Comparison of ENCODE assay signal across 8 cellular contexts in the genomic region with DNA sequence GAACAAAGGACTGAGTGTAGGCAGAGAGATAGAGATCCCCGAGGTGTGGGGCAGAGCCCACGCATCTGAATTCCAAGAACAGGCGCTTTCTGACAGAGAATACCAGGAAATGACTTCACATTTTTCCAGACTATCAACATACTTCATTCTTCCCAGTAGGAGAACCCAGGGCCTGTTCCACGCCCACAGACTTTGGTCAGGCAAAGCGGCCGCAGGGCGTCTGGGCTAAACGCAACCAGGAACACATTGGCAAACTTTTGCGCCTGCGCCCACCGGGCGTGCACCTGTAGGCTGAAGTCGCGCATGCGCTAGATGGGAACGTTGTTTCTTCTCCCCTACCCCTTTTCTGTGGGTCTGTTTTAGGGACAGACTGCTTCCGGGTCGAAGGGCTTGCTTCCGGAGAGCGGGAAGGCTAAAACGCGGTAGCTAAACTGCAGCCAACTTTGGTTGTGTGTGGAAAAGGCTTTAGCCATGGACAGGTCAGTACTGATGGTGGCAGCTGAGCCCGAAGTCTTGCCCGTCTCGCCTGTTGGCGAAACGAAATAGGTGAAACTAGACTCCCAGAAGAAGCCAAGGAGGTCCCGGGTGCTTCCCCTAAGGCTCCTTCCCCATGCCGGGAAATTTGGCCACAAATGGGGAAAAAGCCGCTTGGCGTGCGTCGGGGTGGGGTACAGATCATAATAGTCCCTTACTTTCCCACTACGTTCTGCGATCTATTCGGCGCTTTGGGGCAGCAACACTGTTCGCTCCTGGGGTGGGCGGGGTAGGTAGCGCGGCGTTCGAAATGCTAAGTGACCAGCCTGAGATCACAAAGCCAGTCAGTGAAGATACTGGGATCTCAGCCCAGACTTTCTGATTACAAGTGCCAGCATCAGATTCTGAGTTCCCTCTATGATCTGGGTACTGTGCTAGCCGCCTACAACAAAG. TPM values are rescaled to one million over a fixed set of nuclear protein-coding genes. Genes with fewer than 3 reads are reported as not detected.
DNase-seq lines count a peak whose midpoint lies in the region; ATAC-seq and TF ChIP-seq lines count a peak whose summit lies in the region.

NUP107 (plus strand) TSS at position 384 of the 927 bp plus-strand sequence; CDS start at position 472, 88 bp downstream.

- peaks cover 6 to 22% of the 10 kb centered on the region in 2 donors for H3K4me1 ChIP-seq in left lung

- H3K27ac ChIP-seq in left lung, result peak within 1 kb of the TSS; percentile 78 to 85

- peak within 1 kb of the TSS; percentile 95 to 98 for H3K4me3 ChIP-seq in left lung

- peak; percentile 97 for ATAC-seq in GM19372 (IDR thresholded peaks at IDR 0.05; ENCODE audit: low read depth, unreplicated experiment)
- ATAC-seq in HG03558 (IDR thresholded peaks at IDR 0.05; ENCODE audit: extremely low read depth, unreplicated experiment), result peak; percentile 97
- ATAC-seq in left lung, result peak; percentile 98

- DNase-seq in C1 segment of cervical spinal cord (lab: John Stamatoyannopoulos, UW), result peak; percentile 59 to 97 (median 94)
- DNase-seq in NCI-H748 treated with DMSO at 0.1 percent for 48 hours (lab: John Stamatoyannopoulos, UW), result peak; percentile 95
- peak; percentile 97 to 98 for DNase-seq in activated CD4-positive, alpha-beta T cell treated with anti-CD3 and anti-CD28 coated beads, Interleukin-2, amount 50 U/mL, for 4 hours
- peak; percentile 100 for DNase-seq in dermis blood vessel endothelial cell
- peak; percentile 98 for DNase-seq in left lung
- DNase-seq in stimulated activated CD4-positive, alpha-beta T cell treated with anti-CD3 and anti-CD28 coated beads, Interleukin-2, amount 100 ng/mL, for 48 hours, result peak; percentile 94 to 97

- H3K36me3 ChIP-seq in left lung, result peaks cover 0 to 18% of the 10 kb centered on the region in 2 donors

- peak in 1 of 2 donors; percentile 10 for TF ChIP-seq CTCF in left lung (IDR thresholded peaks at IDR 0.05)

- H3K27me3 ChIP-seq in left lung, result no peaks in the 10 kb centered on the region

- H3K9me3 ChIP-seq in left lung, result no peaks in the 10 kb centered on the region

- intact Hi-C loops in left lung (cut with DNase I), result no loop called here

RNA-seq across cellular contexts. Expression of gene NUP107, which starts in this region (rescaled TPM):
- 56.5 and 75.8 TPM in 2 replicates for total RNA-seq in dermis blood vessel endothelial cell
- 10 to 100 TPM; 28.3 to 38.9 TPM for total RNA-seq in left lung

Comparison
In these comparisons a context has a peak if more than half of its experiments do, and no peak if none do; other contexts are left out.
1. Peak in every context shown above with its lines: DNase-seq, ATAC-seq, H3K4me3 ChIP-seq and H3K27ac ChIP-seq.